Comparison of ENCODE assay signal across 8 cellular contexts in the genomic region with DNA sequence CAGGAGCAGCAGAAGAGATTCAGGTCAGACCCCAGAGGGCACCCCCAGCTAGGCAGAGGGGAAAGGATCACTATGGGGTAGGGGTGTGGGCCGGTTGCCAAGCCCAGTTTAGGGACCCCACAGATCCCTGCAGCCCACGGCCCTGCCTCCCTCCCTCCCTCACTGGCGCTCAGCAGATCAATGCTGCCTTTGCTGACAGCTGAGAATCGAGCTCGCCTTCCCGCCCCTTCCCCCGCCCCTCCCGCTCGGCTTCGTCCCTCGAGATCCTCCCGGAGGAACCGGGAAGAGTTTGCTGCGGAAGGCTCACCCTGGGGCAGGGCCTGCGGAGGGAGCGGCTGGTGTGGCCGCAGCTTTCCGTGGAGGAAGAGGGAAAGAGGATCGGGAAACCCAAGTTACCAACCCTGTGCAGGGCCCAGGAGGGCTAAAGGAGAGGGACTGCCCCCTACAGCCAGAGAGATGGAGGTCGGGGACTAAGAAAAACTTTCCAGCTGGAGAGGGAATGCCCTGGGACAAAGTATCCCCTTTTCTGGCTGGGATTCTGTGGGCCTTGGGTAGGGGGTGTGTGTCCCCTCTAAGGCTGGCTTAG. TPM values are rescaled to one million over a fixed set of nuclear protein-coding genes. Genes with fewer than 3 reads are reported as not detected.
DNase-seq lines count a peak whose midpoint lies in the region; ATAC-seq and TF ChIP-seq lines count a peak whose summit lies in the region.

No MANE protein-coding gene starts in this region.

- ATAC-seq in HCT116 (0 out of 2 replicates have a peak, but pooled peaks have one; percentile 10), GM18502 (IDR thresholded peaks at IDR 0.05; ENCODE audit: poor library complexity, unreplicated experiment) (no peak), GM19324 (IDR thresholded peaks at IDR 0.05; ENCODE audit: low FRiP score, unreplicated experiment) (no peak)
- no peak for ATAC-seq in central memory CD8-positive, alpha-beta T cell (replicated peaks; ENCODE audit: extremely low read depth, poor library complexity, severe bottlenecking)

- H3K4me3 ChIP-seq in HCT116 (replicated peaks in 1 of 2; ENCODE audit: low read depth in 1 of 2, low read length in 2 of 2) (peak overlapping the region in 1 of 2 experiments; percentile 50; a peak in 2 of 4 replicates), mesenchymal stem cell (ENCODE audit: insufficient read depth in 1 of 2, low read depth in 1 of 2, low read length in 2 of 2) (no peak overlapping the region), spleen (peak overlapping the region in 1 of 8 donors; percentile 71)

- H3K9me3 Mint-ChIP-seq in central memory CD8-positive, alpha-beta T cell = no peaks in the 10 kb centered on the region

- TF ChIP-seq RAD21 in HCT116 (IDR thresholded peaks at IDR 0.05; ENCODE audit: low read depth) = no peak

- peak overlapping the region; percentile 58 for H3K9ac ChIP-seq in HCT116 (ENCODE audit: low read length)
- no peak overlapping the region for H3K9ac ChIP-seq in mesenchymal stem cell (ENCODE audit: low read length)

- H3K4me1 ChIP-seq in HCT116 (ENCODE audit: control insufficient read depth in 1 of 2, insufficient read depth in 2 of 2, low read length in 2 of 2) = peaks cover 11 to 44% of the 10 kb centered on the region in 2 experiments
- peaks cover 28% of the 10 kb centered on the region for H3K4me1 ChIP-seq in mesenchymal stem cell (ENCODE audit: control insufficient read depth, insufficient read depth, low read depth, low read length)
- H3K4me1 ChIP-seq in spleen = peaks cover 7 to 31% (median 22%) of the 10 kb centered on the region in 6 donors

- peaks cover 46% of the 10 kb centered on the region for H3K27me3 Mint-ChIP-seq in central memory CD8-positive, alpha-beta T cell

- H2BK5ac ChIP-seq in mesenchymal stem cell (ENCODE audit: low read depth, low read length, poor library complexity, severe bottlenecking) = no peak overlapping the region

- no peak overlapping the region for H3K14ac ChIP-seq in mesenchymal stem cell (ENCODE audit: low read length in 2 of 2)

- CTCF ChIA-PET in HCT116 (lab: Charles Lee) = interaction anchor here (1.3 to 1.5 kb wide), 2 partner anchors 8 to 10 kb away, joined by 7 to 8 read pairs; no protein-coding TSS in a partner anchor

- no peaks in the 10 kb centered on the region for H3K9me2 ChIP-seq in HCT116 (ENCODE audit: insufficient read depth)

- H2BK12ac ChIP-seq in mesenchymal stem cell (ENCODE audit: low read length in 2 of 2) = no peak overlapping the region

- H3K18ac ChIP-seq in mesenchymal stem cell (ENCODE audit: low read depth in 1 of 2, low read length in 2 of 2) = no peak overlapping the region

- intact Hi-C loops in HCT116 (cut with micrococcal nuclease) = no loop called here
- intact Hi-C loops in spleen (cut with DNase I; ENCODE audit: low total_unique reads) = no loop called here

- H3K9me3 ChIP-seq in HCT116 (ENCODE audit: control insufficient read depth in 1 of 2, insufficient read depth in 1 of 2, low read depth in 1 of 2, low read length in 2 of 2) = no peaks in the 10 kb centered on the region
- H3K9me3 ChIP-seq in mesenchymal stem cell (ENCODE audit: control insufficient read depth, low read length) = peaks cover under 1% of the 10 kb centered on the region
- peaks cover 0 to 2% (median 0%) of the 10 kb centered on the region in 8 donors for H3K9me3 ChIP-seq in spleen

- no peak for DNase-seq in HCT116 (ENCODE audit: low read depth, low spot score)
- DNase-seq in central memory CD8-positive, alpha-beta T cell (ENCODE audit: low spot score in 2 of 2) = no peak
- peak; percentile 38 for DNase-seq in mesenchymal stem cell
- no peak for DNase-seq in spleen
- DNase-seq in NCI-H1436 treated with DMSO at 0.1 percent for 48 hours (lab: John Stamatoyannopoulos, UW) = no peak

- POLR2A ChIA-PET in HCT116 (lab: Charles Lee) = no interaction called here

- RAD21 ChIA-PET in HCT116 (lab: Charles Lee; ENCODE audit: low non-redundant PET in 1 of 2, low total read pairs in 2 of 2, uncharacterized antibody in 2 of 2, unreplicated experiment in 2 of 2) = no interaction called here

- peak overlapping the region; percentile 46 for H3K4me3 Mint-ChIP-seq in central memory CD8-positive, alpha-beta T cell

- H4K8ac ChIP-seq in mesenchymal stem cell (ENCODE audit: low read length) = no peak overlapping the region

- peak overlapping the region in 1 of 2 experiments; percentile 29 for H3K23ac ChIP-seq in mesenchymal stem cell (ENCODE audit: low read length in 2 of 2)

- H3K27ac Mint-ChIP-seq in central memory CD8-positive, alpha-beta T cell (ENCODE audit: low read depth) = no peak overlapping the region

- TF ChIP-seq CTCF in 22Rv1 (IDR thresholded peaks at IDR 0.05) = 0 out of 2 replicates have a peak, but pooled peaks have one; percentile 10
- TF ChIP-seq CTCF in HCT116 (IDR thresholded peaks at IDR 0.05 in 2 of 3, conservative IDR thresholded peaks at IDR 0.05 in 1 of 3; ENCODE audit: borderline replicate concordance in 1 of 3, insufficient read depth in 1 of 3, low read depth in 2 of 3, low read length in 2 of 3) = no peak
- no peak for TF ChIP-seq CTCF in spleen (IDR thresholded peaks at IDR 0.05 in 8 of 11, conservative IDR thresholded peaks at IDR 0.05 in 3 of 11)

- TF ChIP-seq POLR2A in HCT116 (IDR thresholded peaks at IDR 0.05; ENCODE audit: borderline replicate concordance, extremely low read depth, insufficient read depth, insufficient read length) (no peak), spleen (IDR thresholded peaks at IDR 0.05) (no peak)

- peak overlapping the region; percentile 75 for H3K27ac ChIP-seq in 22Rv1
- no peak overlapping the region for H3K27ac ChIP-seq in HCT116 (ENCODE audit: low read depth, low read length)
- no peak overlapping the region for H3K27ac ChIP-seq in mesenchymal stem cell (ENCODE audit: low read length, poor library complexity, severe bottlenecking)
- H3K27ac ChIP-seq in spleen = no peak overlapping the region

- no peak overlapping the region for H2BK15ac ChIP-seq in mesenchymal stem cell (ENCODE audit: low read depth, poor library complexity, severe bottlenecking)

- H4K20me1 ChIP-seq in HCT116 (ENCODE audit: insufficient read depth) = no peaks in the 10 kb centered on the region

- H4K91ac ChIP-seq in mesenchymal stem cell (ENCODE audit: low read length) = no peak overlapping the region

- H3K36me3 Mint-ChIP-seq in central memory CD8-positive, alpha-beta T cell (ENCODE audit: insufficient read depth) = peaks cover 2% of the 10 kb centered on the region

- 2% methylated on average over 14 of the region's 20 CpGs for WGBS in mesenchymal stem cell
- WGBS in spleen, 5 donors = 21 to 33% (median 29%) methylated on average over 10 to 20 of the region's 20 CpGs

- BruUV-seq in HCT116 (replicated peaks; lab: Mats Ljungman, UMichigan) = no TSS peak

- H3K4me2 ChIP-seq in HCT116 (ENCODE audit: low read length) (peak overlapping the region; percentile 80), mesenchymal stem cell (ENCODE audit: low read length, poor library complexity, severe bottlenecking) (peak overlapping the region; percentile 72)

- H3K79me2 ChIP-seq in HCT116 (ENCODE audit: insufficient read depth, low read length) = 0 out of 2 replicates have a peak, but pooled peaks cover 7% of the 10 kb centered on the region

- H3K36me3 ChIP-seq in HCT116 (ENCODE audit: control insufficient read depth in 1 of 2, insufficient read depth in 2 of 2, low read length in 2 of 2) (no peaks in the 10 kb centered on the region), mesenchymal stem cell (ENCODE audit: control insufficient read depth in 1 of 2, insufficient read depth in 2 of 2, low read depth in 1 of 2, low read length in 2 of 2) (peaks cover 0 to 11% of the 10 kb centered on the region in 2 experiments), spleen (peaks cover 0 to 10% (median 0%) of the 10 kb centered on the region in 6 donors)

- no peaks in the 10 kb centered on the region for H3K27me3 ChIP-seq in HCT116 (ENCODE audit: insufficient read depth, low read length)
- H3K27me3 ChIP-seq in mesenchymal stem cell (ENCODE audit: control insufficient read depth in 1 of 2, insufficient read depth in 1 of 2, low read length in 2 of 2) = peaks cover 11 to 59% of the 10 kb centered on the region in 2 experiments
- H3K27me3 ChIP-seq in spleen (replicated peaks in 1 of 7) = peaks cover 0 to 47% (median 22%) of the 10 kb centered on the region in 7 donors

- H2BK120ac ChIP-seq in mesenchymal stem cell (ENCODE audit: low read depth, low read length) = no peak overlapping the region

- H2AFZ ChIP-seq in HCT116 (ENCODE audit: low read depth, low read length, poor library complexity, severe bottlenecking) = no peak overlapping the region
- H2AFZ ChIP-seq in mesenchymal stem cell (ENCODE audit: low read depth, low read length) = no peak overlapping the region

- H2AK5ac ChIP-seq in mesenchymal stem cell (ENCODE audit: low read length, severe bottlenecking) = no peak overlapping the region

- H3K4ac ChIP-seq in mesenchymal stem cell (ENCODE audit: low read depth in 1 of 2, low read length in 2 of 2) = no peak overlapping the region

- H3K79me1 ChIP-seq in mesenchymal stem cell (replicated peaks; ENCODE audit: low read length, poor library complexity, severe bottlenecking) = no peaks in the 10 kb centered on the region

- H3K4me1 Mint-ChIP-seq in central memory CD8-positive, alpha-beta T cell = peaks cover 11% of the 10 kb centered on the region

TF ChIP-seq in HCT116, 20 proteins besides CTCF, POLR2A, EP300 and RAD21:
- TF ChIP-seq TCF7L2 (IDR thresholded peaks at IDR 0.05; ENCODE audit: borderline replicate concordance, extremely low read depth, insufficient read depth, insufficient read length) (no peak), SRF (IDR thresholded peaks at IDR 0.05; ENCODE audit: low read depth) (no peak), ZNF274 (IDR thresholded peaks at IDR 0.05; ENCODE audit: low read depth, low read length) (no peak)
- TF ChIP-seq, protein P1, sequence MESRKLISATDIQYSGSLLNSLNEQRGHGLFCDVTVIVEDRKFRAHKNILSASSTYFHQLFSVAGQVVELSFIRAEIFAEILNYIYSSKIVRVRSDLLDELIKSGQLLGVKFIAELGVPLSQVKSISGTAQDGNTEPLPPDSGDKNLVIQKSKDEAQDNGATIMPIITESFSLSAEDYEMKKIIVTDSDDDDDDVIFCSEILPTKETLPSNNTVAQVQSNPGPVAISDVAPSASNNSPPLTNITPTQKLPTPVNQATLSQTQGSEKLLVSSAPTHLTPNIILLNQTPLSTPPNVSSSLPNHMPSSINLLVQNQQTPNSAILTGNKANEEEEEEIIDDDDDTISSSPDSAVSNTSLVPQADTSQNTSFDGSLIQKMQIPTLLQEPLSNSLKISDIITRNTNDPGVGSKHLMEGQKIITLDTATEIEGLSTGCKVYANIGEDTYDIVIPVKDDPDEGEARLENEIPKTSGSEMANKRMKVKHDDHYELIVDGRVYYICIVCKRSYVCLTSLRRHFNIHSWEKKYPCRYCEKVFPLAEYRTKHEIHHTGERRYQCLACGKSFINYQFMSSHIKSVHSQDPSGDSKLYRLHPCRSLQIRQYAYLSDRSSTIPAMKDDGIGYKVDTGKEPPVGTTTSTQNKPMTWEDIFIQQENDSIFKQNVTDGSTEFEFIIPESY (IDR thresholded peaks at IDR 0.05; ENCODE audit: extremely low read depth, insufficient replicate concordance, low read length) = no peak

RNA-seq across cellular contexts. Expression of gene KCNQ4, which starts 1.1 kb away (rescaled TPM):
- total RNA-seq in HCT116 (2021; ENCODE audit: unreplicated experiment) (4.1 TPM), spleen (under 1 TPM; 0.14 to 0.54 (median 0.26) TPM)
- 4.2 and 4.7 TPM in 2 replicates for polyA plus RNA-seq in HCT116 (2012)
- polyA plus RNA-seq in mesenchymal stem cell (2013, experiment 1 of 2) = 0.10 TPM
- 0.14 TPM for polyA plus RNA-seq in mesenchymal stem cell (2013, experiment 2 of 2)
- polyA plus RNA-seq in spleen = under 1 TPM; 0.09 to 0.28 (median 0.19) TPM
